Comparison of ENCODE assay signal across 8 cellular contexts in the genomic region with DNA sequence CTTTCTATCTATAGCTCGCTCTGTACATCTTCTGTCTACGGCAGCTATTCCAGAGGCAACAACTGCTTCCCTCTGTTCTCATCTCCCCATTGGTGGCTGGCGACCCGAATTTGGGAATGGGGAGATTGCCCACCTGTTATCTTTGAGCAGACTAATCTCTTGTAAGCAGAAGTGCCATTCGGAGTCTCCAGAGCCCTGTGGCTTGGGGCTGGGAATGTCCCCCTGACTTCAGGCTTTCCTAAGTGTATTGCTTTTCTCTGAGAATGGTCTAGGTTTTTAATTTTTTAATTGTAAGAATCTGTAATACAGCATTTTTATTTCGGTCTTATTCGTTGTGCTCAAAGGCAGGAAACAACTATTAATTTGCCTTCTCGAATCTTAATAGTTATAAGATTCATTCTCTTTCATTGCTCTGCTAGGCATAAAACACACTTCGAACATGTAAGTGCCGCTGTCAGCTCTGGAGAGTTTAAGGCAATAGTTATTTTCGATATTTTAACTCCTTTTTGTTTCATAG. TPM values are rescaled to one million over a fixed set of nuclear protein-coding genes. Genes with fewer than 3 reads are reported as not detected.
DNase-seq lines count a peak whose midpoint lies in the region; ATAC-seq and TF ChIP-seq lines count a peak whose summit lies in the region.

No MANE protein-coding gene starts in this region.

- H3K9me3 Mint-ChIP-seq in stimulated activated naive CD8-positive, alpha-beta T cell treated with anti-CD3 and anti-CD28 coated beads, Interleukin-15, amount 100 ng/mL, for 72 hours = no peaks in the 10 kb centered on the region

- no peak for TF ChIP-seq CTCF in adrenal gland (IDR thresholded peaks at IDR 0.05)

- no peaks in the 10 kb centered on the region for H3K27me3 ChIP-seq in adrenal gland

- DNase-seq in Right ventricle myocardium inferior (ENCODE audit: missing footprints) (no peak), cardiac septum (ENCODE audit: low spot score) (no peak), adrenal gland (peak in 1 of 7 donors; percentile 16), inferior parietal cortex (ENCODE audit: extremely low spot score) (peak; percentile 61), MV-4-11 (lab: John Stamatoyannopoulos, UW) (no peak)
- DNase-seq in stimulated activated naive CD8-positive, alpha-beta T cell treated with anti-CD3 and anti-CD28 coated beads, Interleukin-15, amount 100 ng/mL, for 72 hours = no peak
- DNase-seq in activated CD8-positive, alpha-beta memory T cell treated with anti-CD3 and anti-CD28 coated beads, Interleukin-2, amount 50 U/mL, for 4 hours = no peak

- H3K27me3 Mint-ChIP-seq in stimulated activated naive CD8-positive, alpha-beta T cell treated with anti-CD3 and anti-CD28 coated beads, Interleukin-15, amount 100 ng/mL, for 72 hours = no peaks in the 10 kb centered on the region

- peak overlapping the region; percentile 93 to 97 for H3K4me3 Mint-ChIP-seq in stimulated activated naive CD8-positive, alpha-beta T cell treated with anti-CD3 and anti-CD28 coated beads, Interleukin-15, amount 100 ng/mL, for 72 hours

- H3K9me3 ChIP-seq in adrenal gland (replicated peaks in 1 of 3) = no peaks in the 10 kb centered on the region

- peak overlapping the region in 4 of 5 donors; percentile 59 to 93 (median 82) for H3K27ac ChIP-seq in adrenal gland

- WGBS in adrenal gland, 4 donors = 0 to 2% (median 1%) methylated on average over 10 to 11 of the region's 11 CpGs

- peaks cover 8 to 19% of the 10 kb centered on the region in 2 donors for H3K4me1 ChIP-seq in adrenal gland (replicated peaks in 1 of 2)

- H3K36me3 ChIP-seq in adrenal gland (replicated peaks in 1 of 2) = no peaks in the 10 kb centered on the region

- peaks cover 35% of the 10 kb centered on the region for H3K4me1 Mint-ChIP-seq in stimulated activated naive CD8-positive, alpha-beta T cell treated with anti-CD3 and anti-CD28 coated beads, Interleukin-15, amount 100 ng/mL, for 72 hours

- intact Hi-C loops in Right ventricle myocardium inferior (cut with DNase I) = loop anchor here (5.0 kb wide), 1 partner anchor 33 kb away; no protein-coding TSS in a partner anchor
- intact Hi-C loops in cardiac septum (cut with DNase I) = no loop called here
- intact Hi-C loops in adrenal gland (cut with DNase I) = no loop called here

- H3K4me3 ChIP-seq in adrenal gland = peak overlapping the region; percentile 76 to 97 (median 80)

- H3K27ac Mint-ChIP-seq in stimulated activated naive CD8-positive, alpha-beta T cell treated with anti-CD3 and anti-CD28 coated beads, Interleukin-15, amount 100 ng/mL, for 72 hours = peak overlapping the region; percentile 93 to 97

- TF ChIP-seq POLR2A in adrenal gland (IDR thresholded peaks at IDR 0.05) = no peak

- ATAC-seq in Right ventricle myocardium inferior (peak; percentile 17), HG03565 (IDR thresholded peaks at IDR 0.05; ENCODE audit: unreplicated experiment) (peak; percentile 12)
- no peak for ATAC-seq in stimulated activated naive CD8-positive, alpha-beta T cell treated with anti-CD3 and anti-CD28 coated beads, Interleukin-15, amount 100 ng/mL, for 72 hours

RNA-seq across cellular contexts. Expression of gene AGL, which starts 0.4 kb away (rescaled TPM):
- total RNA-seq in Right ventricle myocardium inferior = 56.3 TPM
- 39.5 TPM for total RNA-seq in cardiac septum
- 10 to 100 TPM; 11.4 to 22.5 (median 16.7) TPM for total RNA-seq in adrenal gland
- polyA plus RNA-seq in adrenal gland = 10 to 100 TPM in 1 of 3 donors, 1 to 10 TPM in 2; 4.5 to 11.5 (median 6.1) TPM
